ENCODE assay signal across 24 cellular contexts in the genomic region with DNA sequence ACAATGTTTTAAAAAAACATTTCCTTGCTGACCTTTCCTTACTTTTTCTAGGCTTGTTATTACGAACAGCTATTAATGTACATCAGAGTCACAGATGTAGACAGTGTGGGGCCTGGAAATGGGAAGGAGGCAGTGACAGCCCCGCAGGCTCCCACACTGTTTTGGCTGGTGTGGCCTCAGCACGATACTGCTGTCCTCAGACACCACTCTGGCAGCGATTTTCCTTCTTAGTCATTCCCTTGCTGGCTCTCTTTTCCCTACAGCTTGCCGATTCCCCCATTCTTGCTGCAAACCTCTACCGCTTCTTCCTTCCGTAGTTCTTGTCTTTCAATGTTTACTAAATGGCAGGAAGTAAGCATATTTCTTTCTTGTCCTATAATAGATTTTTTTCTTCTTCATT.
A peak's percentile ranks its signal among the peaks of the same experiment; 100 is the strongest.
DNase-seq lines count a peak whose midpoint lies in the region; ATAC-seq, FAIRE-seq and TF ChIP-seq lines count a peak whose summit lies in the region.
"Had no signal": no experiment of that assay in that cellular context is flagged by ENCODE, and none has a peak within 500 bp of the region (broad histone marks: within the 10 kb centered on the region; RNA-seq: fewer than 3 reads in every experiment).

No MANE protein-coding gene starts in this region.

- no peaks in the 10 kb centered on the region for H3K36me3 Mint-ChIP-seq in nephron (ENCODE audit: low read depth)
- no peaks in the 10 kb centered on the region for H3K36me3 Mint-ChIP-seq in CD8-positive, alpha-beta T cell
- H3K36me3 Mint-ChIP-seq: activated naive CD4-positive, alpha-beta T cell treated with anti-CD3 and anti-CD28 coated beads, Interleukin-2, amount 50 U/mL, for 24 hours had no signal

- FAIRE-seq in H54 (lab: Jason Lieb, UNC) = no peak
- FAIRE-seq: colon, endometrium, TTC549 had no signal

- no peak for DNase-seq in Right ventricle myocardium inferior (ENCODE audit: missing footprints)
- no peak for DNase-seq in right atrium auricular region (ENCODE audit: low spot score)
- DNase-seq in fibroblast of mammary gland (ENCODE audit: low read depth) = peak; percentile 63
- DNase-seq in aorta = peak; percentile 56 to 72
- DNase-seq in left lobe of liver (ENCODE audit: low spot score) = no peak
- DNase-seq in CD8-positive, alpha-beta T cell = no peak
- no peak for DNase-seq in H54 (ENCODE audit: insufficient read length, low spot score)
- DNase-seq: activated CD4-positive, alpha-beta T cell treated with anti-CD3 and anti-CD28 coated beads for 4 hours; activated T-cell treated with anti-CD3 and anti-CD28 coated beads, Interleukin-2, amount 50 U/mL, for 72 hours; COR-L47; islet precursor cell; mesendoderm; NCI-H1105; NCI-H524; nephron progenitor cell had no signal

- H3K27me3 Mint-ChIP-seq in nephron (ENCODE audit: low read depth) = no peaks in the 10 kb centered on the region
- H3K27me3 Mint-ChIP-seq in CD8-positive, alpha-beta T cell (ENCODE audit: low read depth) = no peaks in the 10 kb centered on the region
- H3K27me3 Mint-ChIP-seq: B cell had no signal

- CTCF ChIA-PET in CD8-positive, alpha-beta T cell (lab: Charles Lee) = no interaction called here

- 37 to 40% methylated on average over 7 of the region's 7 CpGs for WGBS in aorta, 2 donors

- H3K9me3 ChIP-seq in right atrium auricular region (no peaks in the 10 kb centered on the region), aorta (ENCODE audit: control insufficient read depth, low read length) (no peaks in the 10 kb centered on the region)
- H3K9me3 ChIP-seq in CD8-positive, alpha-beta T cell (ENCODE audit: low read length) = no peaks in the 10 kb centered on the region
- H3K9me3 ChIP-seq: prostate gland had no signal

- no peaks in the 10 kb centered on the region for H3K27me3 ChIP-seq in right atrium auricular region
- no peaks in the 10 kb centered on the region for H3K27me3 ChIP-seq in aorta (ENCODE audit: control insufficient read depth in 1 of 2, insufficient read depth in 2 of 2, low read length in 1 of 2)
- no peaks in the 10 kb centered on the region for H3K27me3 ChIP-seq in CD8-positive, alpha-beta T cell (ENCODE audit: insufficient read depth, low read length)

- H3K4me3 Mint-ChIP-seq in nephron = no peak overlapping the region
- H3K4me3 Mint-ChIP-seq in CD8-positive, alpha-beta T cell = no peak overlapping the region
- H3K4me3 Mint-ChIP-seq: activated naive CD4-positive, alpha-beta T cell treated with anti-CD3 and anti-CD28 coated beads, Interleukin-2, amount 50 U/mL, for 24 hours; activated T-cell treated with anti-CD3 and anti-CD28 coated beads, Interleukin-2, amount 50 U/mL, for 72 hours; B cell; nephron progenitor cell had no signal

- H3K4me1 ChIP-seq in right atrium auricular region (peaks cover 0 to 22% of the 10 kb centered on the region in 2 donors), aorta (ENCODE audit: control insufficient read depth in 1 of 2, insufficient read depth in 2 of 2, low read length in 2 of 2) (no peaks in the 10 kb centered on the region)
- H3K4me1 ChIP-seq in CD8-positive, alpha-beta T cell (ENCODE audit: insufficient read depth, low read length) = no peaks in the 10 kb centered on the region
- H3K4me1 ChIP-seq: prostate gland had no signal

- peaks cover 34% of the 10 kb centered on the region for H3K4me1 Mint-ChIP-seq in nephron
- no peaks in the 10 kb centered on the region for H3K4me1 Mint-ChIP-seq in CD8-positive, alpha-beta T cell (ENCODE audit: low read depth)
- H3K4me1 Mint-ChIP-seq: activated naive CD4-positive, alpha-beta T cell treated with anti-CD3 and anti-CD28 coated beads, Interleukin-2, amount 50 U/mL, for 24 hours; B cell; nephron progenitor cell had no signal

- H3K36me3 ChIP-seq in right atrium auricular region = no peaks in the 10 kb centered on the region
- no peaks in the 10 kb centered on the region for H3K36me3 ChIP-seq in aorta (ENCODE audit: control insufficient read depth in 1 of 2, insufficient read depth in 2 of 2, low read length in 1 of 2)
- H3K36me3 ChIP-seq in CD8-positive, alpha-beta T cell (ENCODE audit: insufficient read depth, low read length) = no peaks in the 10 kb centered on the region
- H3K36me3 ChIP-seq: prostate gland had no signal

- TF ChIP-seq POLR2A in H54 (IDR thresholded peaks at IDR 0.05; ENCODE audit: low read depth, low read length) = no peak

- peak overlapping the region in 1 of 2 donors; percentile 34 for H3K27ac ChIP-seq in right atrium auricular region
- H3K27ac ChIP-seq in aorta (ENCODE audit: low read depth in 1 of 2, low read length in 2 of 2) = no peak overlapping the region
- H3K27ac ChIP-seq in CD8-positive, alpha-beta T cell (ENCODE audit: low read depth, low read length) = no peak overlapping the region
- H3K27ac ChIP-seq: 22Rv1, prostate gland, RWPE1 had no signal

- peak overlapping the region in 2 of 3 experiments; percentile 2 to 75 for H3K27ac Mint-ChIP-seq in nephron
- no peak overlapping the region for H3K27ac Mint-ChIP-seq in CD8-positive, alpha-beta T cell
- H3K27ac Mint-ChIP-seq: activated naive CD4-positive, alpha-beta T cell treated with anti-CD3 and anti-CD28 coated beads, Interleukin-2, amount 50 U/mL, for 24 hours; activated T-cell treated with anti-CD3 and anti-CD28 coated beads, Interleukin-2, amount 50 U/mL, for 72 hours; B cell; nephron progenitor cell had no signal

- intact Hi-C loops in Right ventricle myocardium inferior (cut with DNase I) = no loop called here
- intact Hi-C loops in aorta (cut with DNase I) = no loop called here
- intact Hi-C loops in CD8-positive, alpha-beta T cell (cut with DNase I, micrococcal nuclease) = no loop called here

- ATAC-seq in Right ventricle myocardium inferior = peak; percentile 79
- ATAC-seq in aorta (ENCODE audit: low FRiP score) = peak; percentile 83
- no peak for ATAC-seq in left lobe of liver
- no peak for ATAC-seq in CD8-positive, alpha-beta T cell
- ATAC-seq: activated T-cell treated with anti-CD3 and anti-CD28 coated beads, Interleukin-2, amount 50 U/mL, for 72 hours had no signal

- POLR2A ChIA-PET in CD8-positive, alpha-beta T cell (lab: Charles Lee) = interaction anchor here (0.6 kb wide), 1 partner anchor 49 kb away, joined by 3 read pairs; no protein-coding TSS in a partner anchor

- TF ChIP-seq CTCF in right atrium auricular region (IDR thresholded peaks at IDR 0.05) (no peak), fibroblast of mammary gland (conservative IDR thresholded peaks at IDR 0.05; ENCODE audit: control insufficient read depth, insufficient read depth, low read depth, low read length) (no peak), nephron (IDR thresholded peaks at IDR 0.05; ENCODE audit: unreplicated experiment in 3 of 3) (no peak)
- no peak for TF ChIP-seq CTCF in CD8-positive, alpha-beta T cell (IDR thresholded peaks at IDR 0.05)

- H3K4me3 ChIP-seq in right atrium auricular region (no peak overlapping the region), fibroblast of mammary gland (ENCODE audit: control insufficient read depth, low read depth, low read length) (no peak overlapping the region), aorta (ENCODE audit: low read length in 2 of 2) (no peak overlapping the region)
- H3K4me3 ChIP-seq in CD8-positive, alpha-beta T cell (ENCODE audit: low read depth, low read length) = no peak overlapping the region
- H3K4me3 ChIP-seq: prostate gland had no signal

- no peaks in the 10 kb centered on the region for H3K9me3 Mint-ChIP-seq in nephron
- no peaks in the 10 kb centered on the region for H3K9me3 Mint-ChIP-seq in CD8-positive, alpha-beta T cell
- H3K9me3 Mint-ChIP-seq: activated naive CD4-positive, alpha-beta T cell treated with anti-CD3 and anti-CD28 coated beads, Interleukin-2, amount 50 U/mL, for 24 hours; activated T-cell treated with anti-CD3 and anti-CD28 coated beads, Interleukin-2, amount 50 U/mL, for 72 hours; nephron progenitor cell had no signal

Comparison
In these comparisons a context has a peak if more than half of its experiments do, and no peak if none do; other contexts are left out.
1. ATAC-seq: peak in Right ventricle myocardium inferior (single experiment) and aorta (single experiment); none in left lobe of liver (single experiment) and CD8-positive, alpha-beta T cell (single experiment).
2. DNase-seq: peak in fibroblast of mammary gland (single experiment) and aorta (2 of 2); none in Right ventricle myocardium inferior (single experiment), right atrium auricular region (single experiment), left lobe of liver (single experiment), CD8-positive, alpha-beta T cell (0 of 7) and H54 (single experiment).